ENCODE assay signal across 3 cellular contexts in genomic region chr2:10030311-10030736, GRCh38.
TF ChIP-seq lines count a peak whose summit lies in the region.

No MANE protein-coding gene starts in this region.

TF ChIP-seq in IMR-90, 13 proteins besides CTCF, POLR2A, EP300 and RAD21:
- TF ChIP-seq RFX5 (IDR thresholded peaks at IDR 0.05; ENCODE audit: low read depth, low read length) (no peak), USF2 (IDR thresholded peaks at IDR 0.05; ENCODE audit: low read depth, low read length) (0 out of 2 replicates have a peak, but pooled peaks have one; percentile 9)
TF ChIP-seq in IMR-90: peak in this region for 1.

TF ChIP-seq in WTC11, 78 proteins besides CTCF, POLR2A, EP300 and RAD21:
- TF ChIP-seq, protein P1, sequence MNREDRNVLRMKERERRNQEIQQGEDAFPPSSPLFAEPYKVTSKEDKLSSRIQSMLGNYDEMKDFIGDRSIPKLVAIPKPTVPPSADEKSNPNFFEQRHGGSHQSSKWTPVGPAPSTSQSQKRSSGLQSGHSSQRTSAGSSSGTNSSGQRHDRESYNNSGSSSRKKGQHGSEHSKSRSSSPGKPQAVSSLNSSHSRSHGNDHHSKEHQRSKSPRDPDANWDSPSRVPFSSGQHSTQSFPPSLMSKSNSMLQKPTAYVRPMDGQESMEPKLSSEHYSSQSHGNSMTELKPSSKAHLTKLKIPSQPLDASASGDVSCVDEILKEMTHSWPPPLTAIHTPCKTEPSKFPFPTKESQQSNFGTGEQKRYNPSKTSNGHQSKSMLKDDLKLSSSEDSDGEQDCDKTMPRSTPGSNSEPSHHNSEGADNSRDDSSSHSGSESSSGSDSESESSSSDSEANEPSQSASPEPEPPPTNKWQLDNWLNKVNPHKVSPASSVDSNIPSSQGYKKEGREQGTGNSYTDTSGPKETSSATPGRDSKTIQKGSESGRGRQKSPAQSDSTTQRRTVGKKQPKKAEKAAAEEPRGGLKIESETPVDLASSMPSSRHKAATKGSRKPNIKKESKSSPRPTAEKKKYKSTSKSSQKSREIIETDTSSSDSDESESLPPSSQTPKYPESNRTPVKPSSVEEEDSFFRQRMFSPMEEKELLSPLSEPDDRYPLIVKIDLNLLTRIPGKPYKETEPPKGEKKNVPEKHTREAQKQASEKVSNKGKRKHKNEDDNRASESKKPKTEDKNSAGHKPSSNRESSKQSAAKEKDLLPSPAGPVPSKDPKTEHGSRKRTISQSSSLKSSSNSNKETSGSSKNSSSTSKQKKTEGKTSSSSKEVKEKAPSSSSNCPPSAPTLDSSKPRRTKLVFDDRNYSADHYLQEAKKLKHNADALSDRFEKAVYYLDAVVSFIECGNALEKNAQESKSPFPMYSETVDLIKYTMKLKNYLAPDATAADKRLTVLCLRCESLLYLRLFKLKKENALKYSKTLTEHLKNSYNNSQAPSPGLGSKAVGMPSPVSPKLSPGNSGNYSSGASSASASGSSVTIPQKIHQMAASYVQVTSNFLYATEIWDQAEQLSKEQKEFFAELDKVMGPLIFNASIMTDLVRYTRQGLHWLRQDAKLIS (CRISPR knock-in tag; IDR thresholded peaks at IDR 0.05; ENCODE audit: borderline replicate concordance) = no peak
- TF ChIP-seq, protein P2, sequence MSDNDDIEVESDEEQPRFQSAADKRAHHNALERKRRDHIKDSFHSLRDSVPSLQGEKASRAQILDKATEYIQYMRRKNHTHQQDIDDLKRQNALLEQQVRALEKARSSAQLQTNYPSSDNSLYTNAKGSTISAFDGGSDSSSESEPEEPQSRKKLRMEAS (CRISPR knock-in tag; IDR thresholded peaks at IDR 0.05) = 0 out of 2 replicates have a peak, but pooled peaks have one; percentile 8
- TF ChIP-seq, protein P3, sequence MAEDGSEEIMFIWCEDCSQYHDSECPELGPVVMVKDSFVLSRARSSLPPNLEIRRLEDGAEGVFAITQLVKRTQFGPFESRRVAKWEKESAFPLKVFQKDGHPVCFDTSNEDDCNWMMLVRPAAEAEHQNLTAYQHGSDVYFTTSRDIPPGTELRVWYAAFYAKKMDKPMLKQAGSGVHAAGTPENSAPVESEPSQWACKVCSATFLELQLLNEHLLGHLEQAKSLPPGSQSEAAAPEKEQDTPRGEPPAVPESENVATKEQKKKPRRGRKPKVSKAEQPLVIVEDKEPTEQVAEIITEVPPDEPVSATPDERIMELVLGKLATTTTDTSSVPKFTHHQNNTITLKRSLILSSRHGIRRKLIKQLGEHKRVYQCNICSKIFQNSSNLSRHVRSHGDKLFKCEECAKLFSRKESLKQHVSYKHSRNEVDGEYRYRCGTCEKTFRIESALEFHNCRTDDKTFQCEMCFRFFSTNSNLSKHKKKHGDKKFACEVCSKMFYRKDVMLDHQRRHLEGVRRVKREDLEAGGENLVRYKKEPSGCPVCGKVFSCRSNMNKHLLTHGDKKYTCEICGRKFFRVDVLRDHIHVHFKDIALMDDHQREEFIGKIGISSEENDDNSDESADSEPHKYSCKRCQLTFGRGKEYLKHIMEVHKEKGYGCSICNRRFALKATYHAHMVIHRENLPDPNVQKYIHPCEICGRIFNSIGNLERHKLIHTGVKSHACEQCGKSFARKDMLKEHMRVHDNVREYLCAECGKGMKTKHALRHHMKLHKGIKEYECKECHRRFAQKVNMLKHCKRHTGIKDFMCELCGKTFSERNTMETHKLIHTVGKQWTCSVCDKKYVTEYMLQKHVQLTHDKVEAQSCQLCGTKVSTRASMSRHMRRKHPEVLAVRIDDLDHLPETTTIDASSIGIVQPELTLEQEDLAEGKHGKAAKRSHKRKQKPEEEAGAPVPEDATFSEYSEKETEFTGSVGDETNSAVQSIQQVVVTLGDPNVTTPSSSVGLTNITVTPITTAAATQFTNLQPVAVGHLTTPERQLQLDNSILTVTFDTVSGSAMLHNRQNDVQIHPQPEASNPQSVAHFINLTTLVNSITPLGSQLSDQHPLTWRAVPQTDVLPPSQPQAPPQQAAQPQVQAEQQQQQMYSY (CRISPR knock-in tag; IDR thresholded peaks at IDR 0.05) = peak; percentile 85
- TF ChIP-seq, protein P4, sequence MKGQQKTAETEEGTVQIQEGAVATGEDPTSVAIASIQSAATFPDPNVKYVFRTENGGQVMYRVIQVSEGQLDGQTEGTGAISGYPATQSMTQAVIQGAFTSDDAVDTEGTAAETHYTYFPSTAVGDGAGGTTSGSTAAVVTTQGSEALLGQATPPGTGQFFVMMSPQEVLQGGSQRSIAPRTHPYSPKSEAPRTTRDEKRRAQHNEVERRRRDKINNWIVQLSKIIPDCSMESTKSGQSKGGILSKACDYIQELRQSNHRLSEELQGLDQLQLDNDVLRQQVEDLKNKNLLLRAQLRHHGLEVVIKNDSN (CRISPR knock-in tag; IDR thresholded peaks at IDR 0.05) = peak; percentile 73; the same call in 1 of the 2 replicates
TF ChIP-seq in WTC11: peak in this region for 3.

TF ChIP-seq in HepG2, 621 proteins besides CTCF, POLR2A, EP300 and RAD21 (continues in another document):
- no peak for TF ChIP-seq ZSCAN30 (CRISPR knock-in tag; IDR thresholded peaks at IDR 0.05)
- no peak for TF ChIP-seq NRL (CRISPR knock-in tag; IDR thresholded peaks at IDR 0.05; ENCODE audit: borderline replicate concordance)
- TF ChIP-seq E2F5 (CRISPR knock-in tag; conservative IDR thresholded peaks at IDR 0.05) = no peak
- TF ChIP-seq RBM22 (optimal IDR thresholded peaks at IDR 0.05; ENCODE audit: low read length) = no peak
- no peak for TF ChIP-seq DR1 (CRISPR knock-in tag; IDR thresholded peaks at IDR 0.05)
- TF ChIP-seq MZF1 (CRISPR knock-in tag; IDR thresholded peaks at IDR 0.05; ENCODE audit: borderline replicate concordance) = no peak
- TF ChIP-seq ZNF253 (CRISPR knock-in tag; IDR thresholded peaks at IDR 0.05; ENCODE audit: borderline replicate concordance) = no peak
- no peak for TF ChIP-seq ISX (CRISPR knock-in tag; conservative IDR thresholded peaks at IDR 0.05)
- no peak for TF ChIP-seq MIXL1 (CRISPR knock-in tag; IDR thresholded peaks at IDR 0.05)
- TF ChIP-seq, protein P5, sequence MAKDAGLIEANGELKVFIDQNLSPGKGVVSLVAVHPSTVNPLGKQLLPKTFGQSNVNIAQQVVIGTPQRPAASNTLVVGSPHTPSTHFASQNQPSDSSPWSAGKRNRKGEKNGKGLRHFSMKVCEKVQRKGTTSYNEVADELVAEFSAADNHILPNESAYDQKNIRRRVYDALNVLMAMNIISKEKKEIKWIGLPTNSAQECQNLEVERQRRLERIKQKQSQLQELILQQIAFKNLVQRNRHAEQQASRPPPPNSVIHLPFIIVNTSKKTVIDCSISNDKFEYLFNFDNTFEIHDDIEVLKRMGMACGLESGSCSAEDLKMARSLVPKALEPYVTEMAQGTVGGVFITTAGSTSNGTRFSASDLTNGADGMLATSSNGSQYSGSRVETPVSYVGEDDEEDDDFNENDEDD (CRISPR knock-in tag; IDR thresholded peaks at IDR 0.05; ENCODE audit: borderline replicate concordance) = no peak
- no peak for TF ChIP-seq ZNF790 (CRISPR knock-in tag; IDR thresholded peaks at IDR 0.05; ENCODE audit: borderline replicate concordance)
- TF ChIP-seq ZNF292 (CRISPR knock-in tag; IDR thresholded peaks at IDR 0.05; ENCODE audit: borderline replicate concordance, low read depth) = 0 out of 2 replicates have a peak, but pooled peaks have one; percentile 31
- TF ChIP-seq ZNF441 (CRISPR knock-in tag; IDR thresholded peaks at IDR 0.05; ENCODE audit: borderline replicate concordance) = 0 out of 2 replicates have a peak, but pooled peaks have one; percentile 49
- no peak for TF ChIP-seq ZSCAN31 (CRISPR knock-in tag; IDR thresholded peaks at IDR 0.05; ENCODE audit: low read depth)
- TF ChIP-seq KIAA2018 (CRISPR knock-in tag; IDR thresholded peaks at IDR 0.05; ENCODE audit: borderline replicate concordance) = no peak
- TF ChIP-seq ZMYM4 (CRISPR knock-in tag; IDR thresholded peaks at IDR 0.05) = 0 out of 2 replicates have a peak, but pooled peaks have one; percentile 39
- no peak for TF ChIP-seq ZNF562 (CRISPR knock-in tag; IDR thresholded peaks at IDR 0.05; ENCODE audit: borderline replicate concordance)
- TF ChIP-seq ZNF460 (CRISPR knock-in tag; IDR thresholded peaks at IDR 0.05; ENCODE audit: borderline replicate concordance) = no peak
- no peak for TF ChIP-seq ZNF121 (CRISPR knock-in tag; IDR thresholded peaks at IDR 0.05)
- TF ChIP-seq ZNF746 (CRISPR knock-in tag; IDR thresholded peaks at IDR 0.05) = no peak
- no peak for TF ChIP-seq ZNF136 (CRISPR knock-in tag; IDR thresholded peaks at IDR 0.05; ENCODE audit: low read depth)
- TF ChIP-seq, protein P6, sequence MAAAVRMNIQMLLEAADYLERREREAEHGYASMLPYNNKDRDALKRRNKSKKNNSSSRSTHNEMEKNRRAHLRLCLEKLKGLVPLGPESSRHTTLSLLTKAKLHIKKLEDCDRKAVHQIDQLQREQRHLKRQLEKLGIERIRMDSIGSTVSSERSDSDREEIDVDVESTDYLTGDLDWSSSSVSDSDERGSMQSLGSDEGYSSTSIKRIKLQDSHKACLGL (CRISPR knock-in tag; IDR thresholded peaks at IDR 0.05) = no peak
- TF ChIP-seq ZNF451 (CRISPR knock-in tag; IDR thresholded peaks at IDR 0.05) = no peak
- no peak for TF ChIP-seq NFYC (CRISPR knock-in tag; IDR thresholded peaks at IDR 0.05)
- TF ChIP-seq ZNF24 (IDR thresholded peaks at IDR 0.05) = no peak
- TF ChIP-seq, protein P7, sequence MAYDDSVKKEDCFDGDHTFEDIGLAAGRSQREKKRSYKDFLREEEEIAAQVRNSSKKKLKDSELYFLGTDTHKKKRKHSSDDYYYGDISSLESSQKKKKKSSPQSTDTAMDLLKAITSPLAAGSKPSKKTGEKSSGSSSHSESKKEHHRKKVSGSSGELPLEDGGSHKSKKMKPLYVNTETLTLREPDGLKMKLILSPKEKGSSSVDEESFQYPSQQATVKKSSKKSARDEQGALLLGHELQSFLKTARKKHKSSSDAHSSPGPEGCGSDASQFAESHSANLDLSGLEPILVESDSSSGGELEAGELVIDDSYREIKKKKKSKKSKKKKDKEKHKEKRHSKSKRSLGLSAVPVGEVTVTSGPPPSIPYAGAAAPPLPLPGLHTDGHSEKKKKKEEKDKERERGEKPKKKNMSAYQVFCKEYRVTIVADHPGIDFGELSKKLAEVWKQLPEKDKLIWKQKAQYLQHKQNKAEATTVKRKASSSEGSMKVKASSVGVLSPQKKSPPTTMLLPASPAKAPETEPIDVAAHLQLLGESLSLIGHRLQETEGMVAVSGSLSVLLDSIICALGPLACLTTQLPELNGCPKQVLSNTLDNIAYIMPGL (CRISPR knock-in tag; IDR thresholded peaks at IDR 0.05; ENCODE audit: borderline replicate concordance in 1 of 2, low read depth in 1 of 2) = no peak; a peak in 1 of 4 replicates
- TF ChIP-seq KLF16 (CRISPR knock-in tag; IDR thresholded peaks at IDR 0.05) = peak in 1 of 2 experiments; percentile 55; a peak in 1 of 4 replicates
- TF ChIP-seq GATAD1 (CRISPR knock-in tag; IDR thresholded peaks at IDR 0.05) = no peak
- no peak for TF ChIP-seq ZNF841 (CRISPR knock-in tag; IDR thresholded peaks at IDR 0.05; ENCODE audit: borderline replicate concordance)
- no peak for TF ChIP-seq MAFG (CRISPR knock-in tag; IDR thresholded peaks at IDR 0.05)
- TF ChIP-seq RFXANK (CRISPR knock-in tag; IDR thresholded peaks at IDR 0.05) = no peak
- 0 out of 2 replicates have a peak, but pooled peaks have one; percentile 4 for TF ChIP-seq TCF7 (IDR thresholded peaks at IDR 0.05; ENCODE audit: low read depth)
